ENCODE assay signal across 9 cellular contexts in the genomic region with DNA sequence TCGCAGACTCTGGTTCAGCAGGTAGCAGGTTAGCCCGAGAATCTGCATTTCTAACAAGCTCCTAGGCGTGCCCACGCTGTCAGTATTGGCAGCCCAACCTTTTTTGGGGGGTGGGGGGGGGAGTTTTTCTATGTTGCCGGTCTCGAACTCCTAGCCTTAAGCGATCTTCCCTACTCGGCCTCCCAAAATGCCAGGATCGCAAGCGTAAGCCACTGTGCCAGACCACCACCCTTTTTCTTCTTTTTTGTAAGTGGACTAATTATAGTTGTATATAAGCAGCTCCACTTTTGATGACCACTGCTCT. TPM values are rescaled to one million over a fixed set of nuclear protein-coding genes. Genes with fewer than 3 reads are reported as not detected.
DNase-seq lines count a peak whose midpoint lies in the region; ATAC-seq and TF ChIP-seq lines count a peak whose summit lies in the region.
"Had no signal": no experiment of that assay in that cellular context is flagged by ENCODE, and none has a peak within 500 bp of the region (broad histone marks: within the 10 kb centered on the region; RNA-seq: fewer than 3 reads in every experiment).

No MANE protein-coding gene starts in this region.

- H3K4me1 Mint-ChIP-seq in Calu3 (ENCODE audit: low read depth, unreplicated experiment), result no peaks in the 10 kb centered on the region
- peaks cover 21 to 28% of the 10 kb centered on the region in 2 donors for H3K4me1 Mint-ChIP-seq in natural killer cell

- H3K9me3 Mint-ChIP-seq in Calu3 (ENCODE audit: low read depth, unreplicated experiment), result no peaks in the 10 kb centered on the region
- no peaks in the 10 kb centered on the region for H3K9me3 Mint-ChIP-seq in natural killer cell

- ATAC-seq in HG03066 (IDR thresholded peaks at IDR 0.05; ENCODE audit: low read depth, unreplicated experiment) (peak; percentile 33), natural killer cell (no peak), GM18498 (IDR thresholded peaks at IDR 0.05; ENCODE audit: unreplicated experiment) (no peak), GM18873 (IDR thresholded peaks at IDR 0.05; ENCODE audit: low FRiP score, unreplicated experiment) (no peak)

- H3K36me3 Mint-ChIP-seq in Calu3 (ENCODE audit: insufficient read depth, unreplicated experiment), result peaks cover 23% of the 10 kb centered on the region
- H3K36me3 Mint-ChIP-seq in natural killer cell, result no peaks in the 10 kb centered on the region

- no TSS peak for BruUV-seq in Calu3 (replicated peaks; lab: Mats Ljungman, UMichigan)

- peak overlapping the region; percentile 91 for H3K27ac Mint-ChIP-seq in Calu3 (ENCODE audit: unreplicated experiment)
- peak overlapping the region; percentile 93 to 96 for H3K27ac Mint-ChIP-seq in natural killer cell

- peak overlapping the region; percentile 79 for H3K27ac ChIP-seq in caudate nucleus (ENCODE audit: low read depth, low read length)

- intact Hi-C loops in Calu3 (cut with micrococcal nuclease; ENCODE audit: unreplicated experiment) (no loop called here), natural killer cell (cut with micrococcal nuclease) (loop anchor here (2.0 kb wide), 1 partner anchor 113 kb away; the partner anchor contains the start of gene URB1)

- DNase-seq in Calu3 (no peak), caudate nucleus (lab: John Stamatoyannopoulos, UW) (peak in 2 of 61 donors; percentile 35 to 43), natural killer cell (no peak), GM19240 (ENCODE audit: insufficient read length, low spot score) (no peak), activated gamma-delta T cell (lab: John Stamatoyannopoulos, UW) (no peak)

- peak overlapping the region; percentile 96 for H3K4me3 Mint-ChIP-seq in Calu3 (ENCODE audit: low read depth, unreplicated experiment)
- H3K4me3 Mint-ChIP-seq in natural killer cell, result peak overlapping the region; percentile 98

- TF ChIP-seq CTCF in Calu3 (IDR thresholded peaks at IDR 0.05; ENCODE audit: unreplicated experiment), result no peak
- no peak for TF ChIP-seq CTCF in natural killer cell (IDR thresholded peaks at IDR 0.05)

- CTCF ChIA-PET in Calu3 (lab: Charles Lee), result interaction anchor here (0.6 to 0.7 kb wide), 5 partner anchors 25 to 1049 kb away, joined by 3 to 7 read pairs (median 3); no protein-coding TSS in a partner anchor

- no peaks in the 10 kb centered on the region for H3K27me3 Mint-ChIP-seq in Calu3 (ENCODE audit: unreplicated experiment)
- no peaks in the 10 kb centered on the region for H3K27me3 Mint-ChIP-seq in natural killer cell (ENCODE audit: low read depth in 2 of 2)

RNA-seq across cellular contexts. Expression of gene MIS18A, which starts 0.5 kb away (rescaled TPM):
- total RNA-seq in Calu3 (2022) (10.9 and 13.7 TPM in 2 replicates), natural killer cell (1 to 10 TPM; 4.2 to 7.9 (median 5.2) TPM)

RNA-seq across cellular contexts. Expression of gene MRAP, which starts 19.3 kb away (rescaled TPM):
- total RNA-seq in Calu3 (2022) (not detected in 2 replicates), natural killer cell (not detected)
- total RNA-seq: NCI-H460 had no signal
